In the genomic region with DNA sequence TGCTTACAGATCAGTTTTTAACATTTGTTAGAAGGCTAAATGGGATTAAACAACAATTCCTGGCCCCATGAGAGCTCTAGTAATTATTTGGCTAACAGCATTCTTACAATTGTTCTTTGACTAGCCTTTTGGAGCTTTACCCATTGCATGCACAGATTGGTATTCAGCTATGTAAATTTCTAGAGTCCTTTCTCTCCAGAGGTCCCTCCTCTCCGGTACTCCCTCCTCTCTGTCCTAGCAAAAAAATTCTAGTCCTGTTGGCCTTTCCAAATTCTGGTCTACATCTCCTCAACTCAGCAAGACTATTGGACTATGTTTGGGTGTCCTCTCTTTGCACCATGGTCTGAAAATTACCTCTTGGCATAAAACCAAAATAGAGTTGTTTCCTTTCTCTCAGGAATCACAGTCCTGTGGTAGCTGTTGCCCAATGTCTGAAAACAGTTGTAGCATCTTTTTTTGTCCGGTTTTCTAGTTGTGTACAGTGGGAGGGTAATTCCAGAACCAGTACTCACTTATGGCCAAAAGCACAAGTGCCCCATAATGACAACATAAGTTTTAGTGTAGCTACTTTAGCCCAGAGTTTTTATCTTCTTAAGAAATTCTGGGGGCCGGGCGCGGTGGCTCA, we compare ENCODE assay signal across 27 cellular contexts. TPM values are rescaled to one million over a fixed set of nuclear protein-coding genes. Genes with fewer than 3 reads are reported as not detected.
A peak's percentile ranks its signal among the peaks of the same experiment; 100 is the strongest.
DNase-seq lines count a peak whose midpoint lies in the region; ATAC-seq and TF ChIP-seq lines count a peak whose summit lies in the region.
"Had no signal": no experiment of that assay in that cellular context is flagged by ENCODE, and none has a peak within 500 bp of the region (broad histone marks: within the 10 kb centered on the region; RNA-seq: fewer than 3 reads in every experiment).

No MANE protein-coding gene starts in this region.

- CTCF ChIA-PET in Calu3 (lab: Charles Lee): no interaction called here

- no peaks in the 10 kb centered on the region for H3K27me3 Mint-ChIP-seq in T-helper 1 cell treated with Interleukin-12 subunit alpha and Interleukin-12 subunit beta and Interleukin-4 antibody, amounts not matched to agents 30 μg/mL and 1 μg/mL, for 36 hours (ENCODE audit: low read depth)
- no peaks in the 10 kb centered on the region for H3K27me3 Mint-ChIP-seq in Calu3 (ENCODE audit: unreplicated experiment)
- H3K27me3 Mint-ChIP-seq in activated T-helper 2 cell treated with anti-CD3 and anti-CD28 coated beads, Interferon-gamma antibody, Interleukin-2, Interleukin-4, amounts not matched to agents 10 μg/mL and 5 μg/mL and 100 μg/mL, durations not matched to agents 14 hours and 24 hours and 36 hours (ENCODE audit: low read depth): no peaks in the 10 kb centered on the region
- H3K27me3 Mint-ChIP-seq: IgD-negative memory B cell, naive B cell had no signal

- no peak for ATAC-seq in GM18868 (IDR thresholded peaks at IDR 0.05; ENCODE audit: unreplicated experiment)
- ATAC-seq: activated CD4-positive, CD25-positive, alpha-beta regulatory T cell treated with anti-CD3 and anti-CD28 coated beads, Interleukin-2, amount 50 U/mL, for 24 hours; body of pancreas; right cardiac atrium had no signal

- BruUV-seq in Calu3 (replicated peaks; lab: Mats Ljungman, UMichigan): no TSS peak

- H3K36me3 Mint-ChIP-seq in T-helper 1 cell treated with Interleukin-12 subunit alpha and Interleukin-12 subunit beta and Interleukin-4 antibody, amounts not matched to agents 30 μg/mL and 1 μg/mL, for 36 hours (ENCODE audit: low read depth): peaks cover 35% of the 10 kb centered on the region
- H3K36me3 Mint-ChIP-seq in Calu3 (ENCODE audit: insufficient read depth, unreplicated experiment): peaks cover 61% of the 10 kb centered on the region
- peaks cover 60% of the 10 kb centered on the region for H3K36me3 Mint-ChIP-seq in activated T-helper 2 cell treated with anti-CD3 and anti-CD28 coated beads, Interferon-gamma antibody, Interleukin-2, Interleukin-4, amounts not matched to agents 10 μg/mL and 5 μg/mL and 100 μg/mL, durations not matched to agents 14 hours and 24 hours and 36 hours (ENCODE audit: low read depth)

- intact Hi-C loops in Calu3 (cut with micrococcal nuclease; ENCODE audit: unreplicated experiment): no loop called here
- intact Hi-C loops in activated T-helper 2 cell treated with anti-CD3 and anti-CD28 coated beads, Interferon-gamma antibody, Interleukin-2, Interleukin-4, amounts not matched to agents 10 μg/mL and 5 μg/mL and 100 μg/mL, durations not matched to agents 14 hours and 24 hours and 36 hours (cut with micrococcal nuclease): no loop called here

- TF ChIP-seq CTCF in Calu3 (IDR thresholded peaks at IDR 0.05; ENCODE audit: unreplicated experiment): no peak
- TF ChIP-seq CTCF in fibroblast of pulmonary artery (IDR thresholded peaks at IDR 0.05; ENCODE audit: low read length, missing control alignments): no peak

- H3K4me1 Mint-ChIP-seq in T-helper 1 cell treated with Interleukin-12 subunit alpha and Interleukin-12 subunit beta and Interleukin-4 antibody, amounts not matched to agents 30 μg/mL and 1 μg/mL, for 36 hours (ENCODE audit: low read depth): peaks cover 9% of the 10 kb centered on the region
- peaks cover 9% of the 10 kb centered on the region for H3K4me1 Mint-ChIP-seq in Calu3 (ENCODE audit: low read depth, unreplicated experiment)
- peaks cover 14% of the 10 kb centered on the region for H3K4me1 Mint-ChIP-seq in activated T-helper 2 cell treated with anti-CD3 and anti-CD28 coated beads, Interferon-gamma antibody, Interleukin-2, Interleukin-4, amounts not matched to agents 10 μg/mL and 5 μg/mL and 100 μg/mL, durations not matched to agents 14 hours and 24 hours and 36 hours (ENCODE audit: low read depth)
- H3K4me1 Mint-ChIP-seq: IgD-negative memory B cell, naive B cell had no signal

- DNase-seq in T-helper 1 cell (no peak), Calu3 (no peak), fibroblast of pulmonary artery (ENCODE audit: low read depth) (peak; percentile 10), pons (ENCODE audit: low spot score) (no peak), islet precursor cell (no peak)
- DNase-seq in activated T-helper 2 cell treated with anti-CD3 and anti-CD28 coated beads, Interferon-gamma antibody, Interleukin-2, Interleukin-4, amounts not matched to agents 10 μg/mL and 5 μg/mL and 100 μg/mL, durations not matched to agents 14 hours and 24 hours and 36 hours (ENCODE audit: low spot score): no peak
- DNase-seq: 8988T; activated naive CD4-positive, alpha-beta T cell treated with Interleukin-2 at 50 U/mL for 16 hours; BE2C; body of pancreas; Caco-2; EL; foreskin fibroblast; hippocampal formation; mammary epithelial cell; naive B cell; NCI-H1417 treated with DMSO at 0.1 percent for 48 hours; NCI-H510A; NK-92 treated with Interleukin-12 subunit alpha and Interleukin-12 subunit beta, amount 100 ng/mL, for 24 hours; right cardiac atrium; stimulated activated CD4-positive, alpha-beta T cell treated with anti-CD3 and anti-CD28 coated beads, Interleukin-15, amount 100 ng/mL, for 24 hours; substantia nigra had no signal

- no peak overlapping the region for H3K4me3 Mint-ChIP-seq in T-helper 1 cell treated with Interleukin-12 subunit alpha and Interleukin-12 subunit beta and Interleukin-4 antibody, amounts not matched to agents 30 μg/mL and 1 μg/mL, for 36 hours
- H3K4me3 Mint-ChIP-seq in Calu3 (ENCODE audit: low read depth, unreplicated experiment): no peak overlapping the region
- H3K4me3 Mint-ChIP-seq in activated T-helper 2 cell treated with anti-CD3 and anti-CD28 coated beads, Interferon-gamma antibody, Interleukin-2, Interleukin-4, amounts not matched to agents 10 μg/mL and 5 μg/mL and 100 μg/mL, durations not matched to agents 14 hours and 24 hours and 36 hours (ENCODE audit: low read depth): no peak overlapping the region
- H3K4me3 Mint-ChIP-seq: IgD-negative memory B cell, naive B cell had no signal

- no peaks in the 10 kb centered on the region for H3K9me3 Mint-ChIP-seq in T-helper 1 cell treated with Interleukin-12 subunit alpha and Interleukin-12 subunit beta and Interleukin-4 antibody, amounts not matched to agents 30 μg/mL and 1 μg/mL, for 36 hours
- no peaks in the 10 kb centered on the region for H3K9me3 Mint-ChIP-seq in Calu3 (ENCODE audit: low read depth, unreplicated experiment)
- no peaks in the 10 kb centered on the region for H3K9me3 Mint-ChIP-seq in activated T-helper 2 cell treated with anti-CD3 and anti-CD28 coated beads, Interferon-gamma antibody, Interleukin-2, Interleukin-4, amounts not matched to agents 10 μg/mL and 5 μg/mL and 100 μg/mL, durations not matched to agents 14 hours and 24 hours and 36 hours
- H3K9me3 Mint-ChIP-seq: IgD-negative memory B cell, naive B cell had no signal

- H3K4me3 ChIP-seq in fibroblast of pulmonary artery (replicated peaks; ENCODE audit: low read depth, low read length): no peak overlapping the region
- H3K4me3 ChIP-seq: body of pancreas, SK-N-MC had no signal

- peak overlapping the region; percentile 28 for H3K27ac Mint-ChIP-seq in T-helper 1 cell treated with Interleukin-12 subunit alpha and Interleukin-12 subunit beta and Interleukin-4 antibody, amounts not matched to agents 30 μg/mL and 1 μg/mL, for 36 hours
- peak overlapping the region; percentile 20 for H3K27ac Mint-ChIP-seq in Calu3 (ENCODE audit: unreplicated experiment)
- H3K27ac Mint-ChIP-seq in activated T-helper 2 cell treated with anti-CD3 and anti-CD28 coated beads, Interferon-gamma antibody, Interleukin-2, Interleukin-4, amounts not matched to agents 10 μg/mL and 5 μg/mL and 100 μg/mL, durations not matched to agents 14 hours and 24 hours and 36 hours: peak overlapping the region; percentile 9

RNA-seq across cellular contexts. Expression of gene SAR1B, which starts 18.1 kb away (rescaled TPM):
- 86.9 and 95.4 TPM in 2 replicates for total RNA-seq in Calu3 (2022)
- 43.6 and 47.5 TPM in 2 replicates for total RNA-seq in activated T-helper 2 cell treated with anti-CD3 and anti-CD28 coated beads, Interferon-gamma antibody, Interleukin-2, Interleukin-4, amounts not matched to agents 10 μg/mL and 5 μg/mL and 100 μg/mL, durations not matched to agents 14 hours and 24 hours and 36 hours

RNA-seq across cellular contexts. Expression of gene SEC24A, which starts 34.0 kb away (rescaled TPM):
- 35.2 and 38.4 TPM in 2 replicates for total RNA-seq in Calu3 (2022)
- 33.9 and 34.0 TPM in 2 replicates for total RNA-seq in activated T-helper 2 cell treated with anti-CD3 and anti-CD28 coated beads, Interferon-gamma antibody, Interleukin-2, Interleukin-4, amounts not matched to agents 10 μg/mL and 5 μg/mL and 100 μg/mL, durations not matched to agents 14 hours and 24 hours and 36 hours
